ENCODE assay signal across 1 cellular context in the genomic region with DNA sequence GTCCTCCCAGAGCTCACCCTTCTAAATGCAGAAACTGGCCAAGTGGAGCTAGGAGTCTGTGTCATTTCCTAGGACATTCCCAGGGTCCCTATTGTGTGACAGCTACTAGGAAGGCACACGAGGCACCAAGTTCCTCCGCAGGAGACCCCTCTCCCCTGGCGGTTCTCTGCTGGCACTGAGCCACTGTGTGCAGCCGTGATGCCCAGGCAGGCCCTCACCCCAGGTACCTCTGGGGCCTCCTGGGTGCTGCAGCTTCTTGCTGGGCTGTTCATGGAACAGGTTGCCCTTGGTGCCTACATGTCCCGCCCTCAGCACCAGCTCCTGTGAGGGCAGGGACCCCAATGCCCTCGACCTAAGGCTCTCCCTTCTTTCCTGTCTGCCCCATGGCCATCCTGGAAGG.
TF ChIP-seq lines count a peak whose summit lies in the region.

No MANE protein-coding gene starts in this region.

TF ChIP-seq in H1, 55 proteins besides CTCF, POLR2A, EP300 and RAD21:
- no peak for TF ChIP-seq EGR1 (IDR thresholded peaks at IDR 0.05; ENCODE audit: borderline replicate concordance, low read depth, low read length)
- no peak for TF ChIP-seq GTF2F1 (IDR thresholded peaks at IDR 0.05; ENCODE audit: borderline replicate concordance, low read depth, low read length)
- TF ChIP-seq MAFK (IDR thresholded peaks at IDR 0.05; ENCODE audit: low read depth, low read length): no peak
- TF ChIP-seq, protein P1, sequence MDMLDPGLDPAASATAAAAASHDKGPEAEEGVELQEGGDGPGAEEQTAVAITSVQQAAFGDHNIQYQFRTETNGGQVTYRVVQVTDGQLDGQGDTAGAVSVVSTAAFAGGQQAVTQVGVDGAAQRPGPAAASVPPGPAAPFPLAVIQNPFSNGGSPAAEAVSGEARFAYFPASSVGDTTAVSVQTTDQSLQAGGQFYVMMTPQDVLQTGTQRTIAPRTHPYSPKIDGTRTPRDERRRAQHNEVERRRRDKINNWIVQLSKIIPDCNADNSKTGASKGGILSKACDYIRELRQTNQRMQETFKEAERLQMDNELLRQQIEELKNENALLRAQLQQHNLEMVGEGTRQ (IDR thresholded peaks at IDR 0.05; ENCODE audit: low read length): no peak
- TF ChIP-seq TCF12 (IDR thresholded peaks at IDR 0.05; ENCODE audit: low read depth, low read length): no peak
- TF ChIP-seq TAF7 (optimal IDR thresholded peaks at IDR 0.05; ENCODE audit: borderline replicate concordance, low read depth, low read length): no peak
- no peak for TF ChIP-seq CBX8 (IDR thresholded peaks at IDR 0.05; ENCODE audit: borderline replicate concordance, low read depth, low read length)
- TF ChIP-seq, protein P2, sequence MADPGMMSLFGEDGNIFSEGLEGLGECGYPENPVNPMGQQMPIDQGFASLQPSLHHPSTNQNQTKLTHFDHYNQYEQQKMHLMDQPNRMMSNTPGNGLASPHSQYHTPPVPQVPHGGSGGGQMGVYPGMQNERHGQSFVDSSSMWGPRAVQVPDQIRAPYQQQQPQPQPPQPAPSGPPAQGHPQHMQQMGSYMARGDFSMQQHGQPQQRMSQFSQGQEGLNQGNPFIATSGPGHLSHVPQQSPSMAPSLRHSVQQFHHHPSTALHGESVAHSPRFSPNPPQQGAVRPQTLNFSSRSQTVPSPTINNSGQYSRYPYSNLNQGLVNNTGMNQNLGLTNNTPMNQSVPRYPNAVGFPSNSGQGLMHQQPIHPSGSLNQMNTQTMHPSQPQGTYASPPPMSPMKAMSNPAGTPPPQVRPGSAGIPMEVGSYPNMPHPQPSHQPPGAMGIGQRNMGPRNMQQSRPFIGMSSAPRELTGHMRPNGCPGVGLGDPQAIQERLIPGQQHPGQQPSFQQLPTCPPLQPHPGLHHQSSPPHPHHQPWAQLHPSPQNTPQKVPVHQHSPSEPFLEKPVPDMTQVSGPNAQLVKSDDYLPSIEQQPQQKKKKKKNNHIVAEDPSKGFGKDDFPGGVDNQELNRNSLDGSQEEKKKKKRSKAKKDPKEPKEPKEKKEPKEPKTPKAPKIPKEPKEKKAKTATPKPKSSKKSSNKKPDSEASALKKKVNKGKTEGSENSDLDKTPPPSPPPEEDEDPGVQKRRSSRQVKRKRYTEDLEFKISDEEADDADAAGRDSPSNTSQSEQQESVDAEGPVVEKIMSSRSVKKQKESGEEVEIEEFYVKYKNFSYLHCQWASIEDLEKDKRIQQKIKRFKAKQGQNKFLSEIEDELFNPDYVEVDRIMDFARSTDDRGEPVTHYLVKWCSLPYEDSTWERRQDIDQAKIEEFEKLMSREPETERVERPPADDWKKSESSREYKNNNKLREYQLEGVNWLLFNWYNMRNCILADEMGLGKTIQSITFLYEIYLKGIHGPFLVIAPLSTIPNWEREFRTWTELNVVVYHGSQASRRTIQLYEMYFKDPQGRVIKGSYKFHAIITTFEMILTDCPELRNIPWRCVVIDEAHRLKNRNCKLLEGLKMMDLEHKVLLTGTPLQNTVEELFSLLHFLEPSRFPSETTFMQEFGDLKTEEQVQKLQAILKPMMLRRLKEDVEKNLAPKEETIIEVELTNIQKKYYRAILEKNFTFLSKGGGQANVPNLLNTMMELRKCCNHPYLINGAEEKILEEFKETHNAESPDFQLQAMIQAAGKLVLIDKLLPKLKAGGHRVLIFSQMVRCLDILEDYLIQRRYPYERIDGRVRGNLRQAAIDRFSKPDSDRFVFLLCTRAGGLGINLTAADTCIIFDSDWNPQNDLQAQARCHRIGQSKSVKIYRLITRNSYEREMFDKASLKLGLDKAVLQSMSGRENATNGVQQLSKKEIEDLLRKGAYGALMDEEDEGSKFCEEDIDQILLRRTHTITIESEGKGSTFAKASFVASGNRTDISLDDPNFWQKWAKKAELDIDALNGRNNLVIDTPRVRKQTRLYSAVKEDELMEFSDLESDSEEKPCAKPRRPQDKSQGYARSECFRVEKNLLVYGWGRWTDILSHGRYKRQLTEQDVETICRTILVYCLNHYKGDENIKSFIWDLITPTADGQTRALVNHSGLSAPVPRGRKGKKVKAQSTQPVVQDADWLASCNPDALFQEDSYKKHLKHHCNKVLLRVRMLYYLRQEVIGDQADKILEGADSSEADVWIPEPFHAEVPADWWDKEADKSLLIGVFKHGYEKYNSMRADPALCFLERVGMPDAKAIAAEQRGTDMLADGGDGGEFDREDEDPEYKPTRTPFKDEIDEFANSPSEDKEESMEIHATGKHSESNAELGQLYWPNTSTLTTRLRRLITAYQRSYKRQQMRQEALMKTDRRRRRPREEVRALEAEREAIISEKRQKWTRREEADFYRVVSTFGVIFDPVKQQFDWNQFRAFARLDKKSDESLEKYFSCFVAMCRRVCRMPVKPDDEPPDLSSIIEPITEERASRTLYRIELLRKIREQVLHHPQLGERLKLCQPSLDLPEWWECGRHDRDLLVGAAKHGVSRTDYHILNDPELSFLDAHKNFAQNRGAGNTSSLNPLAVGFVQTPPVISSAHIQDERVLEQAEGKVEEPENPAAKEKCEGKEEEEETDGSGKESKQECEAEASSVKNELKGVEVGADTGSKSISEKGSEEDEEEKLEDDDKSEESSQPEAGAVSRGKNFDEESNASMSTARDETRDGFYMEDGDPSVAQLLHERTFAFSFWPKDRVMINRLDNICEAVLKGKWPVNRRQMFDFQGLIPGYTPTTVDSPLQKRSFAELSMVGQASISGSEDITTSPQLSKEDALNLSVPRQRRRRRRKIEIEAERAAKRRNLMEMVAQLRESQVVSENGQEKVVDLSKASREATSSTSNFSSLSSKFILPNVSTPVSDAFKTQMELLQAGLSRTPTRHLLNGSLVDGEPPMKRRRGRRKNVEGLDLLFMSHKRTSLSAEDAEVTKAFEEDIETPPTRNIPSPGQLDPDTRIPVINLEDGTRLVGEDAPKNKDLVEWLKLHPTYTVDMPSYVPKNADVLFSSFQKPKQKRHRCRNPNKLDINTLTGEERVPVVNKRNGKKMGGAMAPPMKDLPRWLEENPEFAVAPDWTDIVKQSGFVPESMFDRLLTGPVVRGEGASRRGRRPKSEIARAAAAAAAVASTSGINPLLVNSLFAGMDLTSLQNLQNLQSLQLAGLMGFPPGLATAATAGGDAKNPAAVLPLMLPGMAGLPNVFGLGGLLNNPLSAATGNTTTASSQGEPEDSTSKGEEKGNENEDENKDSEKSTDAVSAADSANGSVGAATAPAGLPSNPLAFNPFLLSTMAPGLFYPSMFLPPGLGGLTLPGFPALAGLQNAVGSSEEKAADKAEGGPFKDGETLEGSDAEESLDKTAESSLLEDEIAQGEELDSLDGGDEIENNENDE (IDR thresholded peaks at IDR 0.05; ENCODE audit: insufficient replicate concordance, low read length): no peak
